ENCODE assay signal across 2 cellular contexts in the genomic region with DNA sequence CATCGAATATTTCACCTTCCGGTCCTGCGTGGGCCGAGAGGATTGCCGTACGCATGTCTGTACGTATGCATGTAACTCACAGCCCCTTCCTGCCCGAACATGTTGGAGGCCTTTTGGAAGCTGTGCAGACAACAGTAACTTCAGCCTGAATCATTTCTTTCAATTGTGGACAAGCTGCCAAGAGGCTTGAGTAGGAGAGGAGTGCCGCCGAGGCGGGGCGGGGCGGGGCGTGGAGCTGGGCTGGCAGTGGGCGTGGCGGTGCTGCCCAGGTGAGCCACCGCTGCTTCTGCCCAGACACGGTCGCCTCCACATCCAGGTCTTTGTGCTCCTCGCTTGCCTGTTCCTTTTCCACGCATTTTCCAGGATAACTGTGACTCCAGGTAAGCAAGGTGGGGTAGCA.
TF ChIP-seq lines count a peak whose summit lies in the region.

TSS of gene SERPINB5 (plus strand) at position 293 of the 400 bp plus-strand sequence. CDS start 7,471 bp downstream, outside the sequence.

TF ChIP-seq in SK-N-SH, 30 proteins besides CTCF, POLR2A, EP300 and RAD21 (continued from another document):
- TF ChIP-seq SIN3A (IDR thresholded peaks at IDR 0.05; ENCODE audit: borderline replicate concordance, low read depth, low read length), result no peak
- TF ChIP-seq, protein P1, sequence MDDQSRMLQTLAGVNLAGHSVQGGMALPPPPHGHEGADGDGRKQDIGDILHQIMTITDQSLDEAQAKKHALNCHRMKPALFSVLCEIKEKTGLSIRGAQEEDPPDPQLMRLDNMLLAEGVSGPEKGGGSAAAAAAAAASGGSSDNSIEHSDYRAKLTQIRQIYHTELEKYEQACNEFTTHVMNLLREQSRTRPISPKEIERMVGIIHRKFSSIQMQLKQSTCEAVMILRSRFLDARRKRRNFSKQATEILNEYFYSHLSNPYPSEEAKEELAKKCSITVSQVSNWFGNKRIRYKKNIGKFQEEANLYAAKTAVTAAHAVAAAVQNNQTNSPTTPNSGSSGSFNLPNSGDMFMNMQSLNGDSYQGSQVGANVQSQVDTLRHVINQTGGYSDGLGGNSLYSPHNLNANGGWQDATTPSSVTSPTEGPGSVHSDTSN (IDR thresholded peaks at IDR 0.05), result no peak
TF ChIP-seq in SK-N-SH: peak in this region for 0.

TF ChIP-seq in SK-N-SH treated with all-trans-retinoic acid at 6 μM for 48 hours, 23 proteins besides CTCF, POLR2A, EP300 and RAD21 (continued from another document):
- no peak for TF ChIP-seq PATZ1 (CRISPR knock-in tag; IDR thresholded peaks at IDR 0.05; ENCODE audit: borderline replicate concordance)
TF ChIP-seq in SK-N-SH treated with all-trans-retinoic acid at 6 μM for 48 hours: peak in this region for 0.
